In the genomic region with DNA sequence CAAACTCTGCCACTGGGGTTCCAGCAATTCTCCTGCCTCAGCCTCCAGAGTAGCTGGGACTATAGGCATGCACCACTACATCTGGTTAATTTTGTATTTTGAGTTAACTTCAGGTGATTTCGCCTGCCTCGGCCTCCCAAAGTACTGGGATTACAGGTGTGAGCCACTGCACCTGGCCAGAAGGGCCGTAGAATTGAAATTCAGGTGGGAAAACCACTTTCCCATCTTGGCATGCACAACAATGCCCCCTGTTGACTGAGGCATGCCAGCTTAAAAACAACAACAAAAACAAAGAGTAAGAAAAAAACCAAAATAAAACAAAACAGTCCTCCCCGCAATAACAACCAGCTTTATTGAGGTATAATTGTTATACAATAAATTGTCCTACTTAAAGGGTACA, we compare ENCODE assay signal across 1 cellular context.
TF ChIP-seq lines count a peak whose summit lies in the region.

No MANE protein-coding gene starts in this region.

TF ChIP-seq in H1, 55 proteins besides CTCF, POLR2A, EP300 and RAD21:
- TF ChIP-seq, protein P1, sequence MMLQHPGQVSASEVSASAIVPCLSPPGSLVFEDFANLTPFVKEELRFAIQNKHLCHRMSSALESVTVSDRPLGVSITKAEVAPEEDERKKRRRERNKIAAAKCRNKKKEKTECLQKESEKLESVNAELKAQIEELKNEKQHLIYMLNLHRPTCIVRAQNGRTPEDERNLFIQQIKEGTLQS (IDR thresholded peaks at IDR 0.05; ENCODE audit: insufficient read depth, low read depth, low read length): no peak
- no peak for TF ChIP-seq SIN3A (conservative IDR thresholded peaks at IDR 0.05 in 1 of 2, IDR thresholded peaks at IDR 0.05 in 1 of 2; ENCODE audit: low read depth in 1 of 2, low read length in 2 of 2)
- TF ChIP-seq, protein P2, sequence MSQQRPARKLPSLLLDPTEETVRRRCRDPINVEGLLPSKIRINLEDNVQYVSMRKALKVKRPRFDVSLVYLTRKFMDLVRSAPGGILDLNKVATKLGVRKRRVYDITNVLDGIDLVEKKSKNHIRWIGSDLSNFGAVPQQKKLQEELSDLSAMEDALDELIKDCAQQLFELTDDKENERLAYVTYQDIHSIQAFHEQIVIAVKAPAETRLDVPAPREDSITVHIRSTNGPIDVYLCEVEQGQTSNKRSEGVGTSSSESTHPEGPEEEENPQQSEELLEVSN (IDR thresholded peaks at IDR 0.05): peak; percentile 88
- no peak for TF ChIP-seq CREB1 (IDR thresholded peaks at IDR 0.05)
- no peak for TF ChIP-seq MAFK (IDR thresholded peaks at IDR 0.05; ENCODE audit: low read depth, low read length)
- no peak for TF ChIP-seq SP1 (IDR thresholded peaks at IDR 0.05; ENCODE audit: low read depth, low read length)
- TF ChIP-seq EGR1 (IDR thresholded peaks at IDR 0.05; ENCODE audit: borderline replicate concordance, low read depth, low read length): no peak
- peak; percentile 71; the same call in 1 of the 2 replicates for TF ChIP-seq TCF12 (IDR thresholded peaks at IDR 0.05; ENCODE audit: low read depth, low read length)
- TF ChIP-seq POU5F1 (IDR thresholded peaks at IDR 0.05; ENCODE audit: low read depth, low read length): no peak
- TF ChIP-seq TAF1 (IDR thresholded peaks at IDR 0.05; ENCODE audit: low read depth, low read length): no peak
- TF ChIP-seq KDM5A (IDR thresholded peaks at IDR 0.05; ENCODE audit: low read length): no peak
- no peak for TF ChIP-seq CEBPB (IDR thresholded peaks at IDR 0.05; ENCODE audit: low read depth, low read length)
- TF ChIP-seq CHD2 (IDR thresholded peaks at IDR 0.05; ENCODE audit: low read length): no peak
- TF ChIP-seq, protein P3, sequence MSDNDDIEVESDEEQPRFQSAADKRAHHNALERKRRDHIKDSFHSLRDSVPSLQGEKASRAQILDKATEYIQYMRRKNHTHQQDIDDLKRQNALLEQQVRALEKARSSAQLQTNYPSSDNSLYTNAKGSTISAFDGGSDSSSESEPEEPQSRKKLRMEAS (IDR thresholded peaks at IDR 0.05): peak; percentile 63; the same call in 1 of the 2 replicates
- no peak for TF ChIP-seq TBP (IDR thresholded peaks at IDR 0.05; ENCODE audit: low read depth, low read length)
- no peak for TF ChIP-seq RFX5 (IDR thresholded peaks at IDR 0.05; ENCODE audit: borderline replicate concordance, low read depth, low read length)
- no peak for TF ChIP-seq RBBP5 (IDR thresholded peaks at IDR 0.05; ENCODE audit: borderline replicate concordance, low read depth, low read length)
- TF ChIP-seq CTBP2 (IDR thresholded peaks at IDR 0.05; ENCODE audit: borderline replicate concordance, insufficient read depth, insufficient read length, low read length): no peak
- no peak for TF ChIP-seq FOSL1 (IDR thresholded peaks at IDR 0.05; ENCODE audit: insufficient read depth, low read depth, low read length)
- no peak for TF ChIP-seq SIRT6 (IDR thresholded peaks at IDR 0.05; ENCODE audit: low read length)
- no peak for TF ChIP-seq SRF (IDR thresholded peaks at IDR 0.05; ENCODE audit: low read depth, low read length)
- no peak for TF ChIP-seq KDM4A (IDR thresholded peaks at IDR 0.05; ENCODE audit: low read depth, low read length, severe bottlenecking)
- no peak for TF ChIP-seq RNF2 (IDR thresholded peaks at IDR 0.05; ENCODE audit: borderline replicate concordance, low read depth, low read length, missing control alignments, poor library complexity, severe bottlenecking)
- no peak for TF ChIP-seq HDAC6 (IDR thresholded peaks at IDR 0.05; ENCODE audit: low read depth, low read length)
- TF ChIP-seq, protein P4, sequence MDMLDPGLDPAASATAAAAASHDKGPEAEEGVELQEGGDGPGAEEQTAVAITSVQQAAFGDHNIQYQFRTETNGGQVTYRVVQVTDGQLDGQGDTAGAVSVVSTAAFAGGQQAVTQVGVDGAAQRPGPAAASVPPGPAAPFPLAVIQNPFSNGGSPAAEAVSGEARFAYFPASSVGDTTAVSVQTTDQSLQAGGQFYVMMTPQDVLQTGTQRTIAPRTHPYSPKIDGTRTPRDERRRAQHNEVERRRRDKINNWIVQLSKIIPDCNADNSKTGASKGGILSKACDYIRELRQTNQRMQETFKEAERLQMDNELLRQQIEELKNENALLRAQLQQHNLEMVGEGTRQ (IDR thresholded peaks at IDR 0.05; ENCODE audit: low read length): no peak
- TF ChIP-seq TEAD4 (IDR thresholded peaks at IDR 0.05; ENCODE audit: low read depth, low read length): peak; percentile 70; the same call in 1 of the 2 replicates
- TF ChIP-seq, protein P5, sequence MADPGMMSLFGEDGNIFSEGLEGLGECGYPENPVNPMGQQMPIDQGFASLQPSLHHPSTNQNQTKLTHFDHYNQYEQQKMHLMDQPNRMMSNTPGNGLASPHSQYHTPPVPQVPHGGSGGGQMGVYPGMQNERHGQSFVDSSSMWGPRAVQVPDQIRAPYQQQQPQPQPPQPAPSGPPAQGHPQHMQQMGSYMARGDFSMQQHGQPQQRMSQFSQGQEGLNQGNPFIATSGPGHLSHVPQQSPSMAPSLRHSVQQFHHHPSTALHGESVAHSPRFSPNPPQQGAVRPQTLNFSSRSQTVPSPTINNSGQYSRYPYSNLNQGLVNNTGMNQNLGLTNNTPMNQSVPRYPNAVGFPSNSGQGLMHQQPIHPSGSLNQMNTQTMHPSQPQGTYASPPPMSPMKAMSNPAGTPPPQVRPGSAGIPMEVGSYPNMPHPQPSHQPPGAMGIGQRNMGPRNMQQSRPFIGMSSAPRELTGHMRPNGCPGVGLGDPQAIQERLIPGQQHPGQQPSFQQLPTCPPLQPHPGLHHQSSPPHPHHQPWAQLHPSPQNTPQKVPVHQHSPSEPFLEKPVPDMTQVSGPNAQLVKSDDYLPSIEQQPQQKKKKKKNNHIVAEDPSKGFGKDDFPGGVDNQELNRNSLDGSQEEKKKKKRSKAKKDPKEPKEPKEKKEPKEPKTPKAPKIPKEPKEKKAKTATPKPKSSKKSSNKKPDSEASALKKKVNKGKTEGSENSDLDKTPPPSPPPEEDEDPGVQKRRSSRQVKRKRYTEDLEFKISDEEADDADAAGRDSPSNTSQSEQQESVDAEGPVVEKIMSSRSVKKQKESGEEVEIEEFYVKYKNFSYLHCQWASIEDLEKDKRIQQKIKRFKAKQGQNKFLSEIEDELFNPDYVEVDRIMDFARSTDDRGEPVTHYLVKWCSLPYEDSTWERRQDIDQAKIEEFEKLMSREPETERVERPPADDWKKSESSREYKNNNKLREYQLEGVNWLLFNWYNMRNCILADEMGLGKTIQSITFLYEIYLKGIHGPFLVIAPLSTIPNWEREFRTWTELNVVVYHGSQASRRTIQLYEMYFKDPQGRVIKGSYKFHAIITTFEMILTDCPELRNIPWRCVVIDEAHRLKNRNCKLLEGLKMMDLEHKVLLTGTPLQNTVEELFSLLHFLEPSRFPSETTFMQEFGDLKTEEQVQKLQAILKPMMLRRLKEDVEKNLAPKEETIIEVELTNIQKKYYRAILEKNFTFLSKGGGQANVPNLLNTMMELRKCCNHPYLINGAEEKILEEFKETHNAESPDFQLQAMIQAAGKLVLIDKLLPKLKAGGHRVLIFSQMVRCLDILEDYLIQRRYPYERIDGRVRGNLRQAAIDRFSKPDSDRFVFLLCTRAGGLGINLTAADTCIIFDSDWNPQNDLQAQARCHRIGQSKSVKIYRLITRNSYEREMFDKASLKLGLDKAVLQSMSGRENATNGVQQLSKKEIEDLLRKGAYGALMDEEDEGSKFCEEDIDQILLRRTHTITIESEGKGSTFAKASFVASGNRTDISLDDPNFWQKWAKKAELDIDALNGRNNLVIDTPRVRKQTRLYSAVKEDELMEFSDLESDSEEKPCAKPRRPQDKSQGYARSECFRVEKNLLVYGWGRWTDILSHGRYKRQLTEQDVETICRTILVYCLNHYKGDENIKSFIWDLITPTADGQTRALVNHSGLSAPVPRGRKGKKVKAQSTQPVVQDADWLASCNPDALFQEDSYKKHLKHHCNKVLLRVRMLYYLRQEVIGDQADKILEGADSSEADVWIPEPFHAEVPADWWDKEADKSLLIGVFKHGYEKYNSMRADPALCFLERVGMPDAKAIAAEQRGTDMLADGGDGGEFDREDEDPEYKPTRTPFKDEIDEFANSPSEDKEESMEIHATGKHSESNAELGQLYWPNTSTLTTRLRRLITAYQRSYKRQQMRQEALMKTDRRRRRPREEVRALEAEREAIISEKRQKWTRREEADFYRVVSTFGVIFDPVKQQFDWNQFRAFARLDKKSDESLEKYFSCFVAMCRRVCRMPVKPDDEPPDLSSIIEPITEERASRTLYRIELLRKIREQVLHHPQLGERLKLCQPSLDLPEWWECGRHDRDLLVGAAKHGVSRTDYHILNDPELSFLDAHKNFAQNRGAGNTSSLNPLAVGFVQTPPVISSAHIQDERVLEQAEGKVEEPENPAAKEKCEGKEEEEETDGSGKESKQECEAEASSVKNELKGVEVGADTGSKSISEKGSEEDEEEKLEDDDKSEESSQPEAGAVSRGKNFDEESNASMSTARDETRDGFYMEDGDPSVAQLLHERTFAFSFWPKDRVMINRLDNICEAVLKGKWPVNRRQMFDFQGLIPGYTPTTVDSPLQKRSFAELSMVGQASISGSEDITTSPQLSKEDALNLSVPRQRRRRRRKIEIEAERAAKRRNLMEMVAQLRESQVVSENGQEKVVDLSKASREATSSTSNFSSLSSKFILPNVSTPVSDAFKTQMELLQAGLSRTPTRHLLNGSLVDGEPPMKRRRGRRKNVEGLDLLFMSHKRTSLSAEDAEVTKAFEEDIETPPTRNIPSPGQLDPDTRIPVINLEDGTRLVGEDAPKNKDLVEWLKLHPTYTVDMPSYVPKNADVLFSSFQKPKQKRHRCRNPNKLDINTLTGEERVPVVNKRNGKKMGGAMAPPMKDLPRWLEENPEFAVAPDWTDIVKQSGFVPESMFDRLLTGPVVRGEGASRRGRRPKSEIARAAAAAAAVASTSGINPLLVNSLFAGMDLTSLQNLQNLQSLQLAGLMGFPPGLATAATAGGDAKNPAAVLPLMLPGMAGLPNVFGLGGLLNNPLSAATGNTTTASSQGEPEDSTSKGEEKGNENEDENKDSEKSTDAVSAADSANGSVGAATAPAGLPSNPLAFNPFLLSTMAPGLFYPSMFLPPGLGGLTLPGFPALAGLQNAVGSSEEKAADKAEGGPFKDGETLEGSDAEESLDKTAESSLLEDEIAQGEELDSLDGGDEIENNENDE (IDR thresholded peaks at IDR 0.05; ENCODE audit: insufficient replicate concordance, low read length): no peak
- no peak for TF ChIP-seq SUZ12 (IDR thresholded peaks at IDR 0.05; ENCODE audit: low read length)
- no peak for TF ChIP-seq NANOG (IDR thresholded peaks at IDR 0.05; ENCODE audit: insufficient read depth, low read depth, low read length, poor library complexity, severe bottlenecking)
- TF ChIP-seq RXRA (IDR thresholded peaks at IDR 0.05; ENCODE audit: insufficient read depth, low read depth, low read length): no peak
- TF ChIP-seq NRF1 (IDR thresholded peaks at IDR 0.05; ENCODE audit: low read depth, low read length): no peak
- TF ChIP-seq ZNF274 (IDR thresholded peaks at IDR 0.05; ENCODE audit: borderline replicate concordance, extremely low read depth, low read length): no peak
TF ChIP-seq in H1: peak in this region for 4.
